3 cellular contexts compared by ENCODE assay signal in genomic region chr18:8894823-8895222, GRCh38.
TF ChIP-seq lines count a peak whose summit lies in the region.

No MANE protein-coding gene starts in this region.

TF ChIP-seq in GM23338, 12 proteins besides CTCF, POLR2A, EP300 and RAD21:
- TF ChIP-seq REST (IDR thresholded peaks at IDR 0.05; ENCODE audit: unreplicated experiment) (peak; percentile 60), CREB1 (CRISPR knock-in tag; IDR thresholded peaks at IDR 0.05; ENCODE audit: low read depth) (no peak)

TF ChIP-seq in IMR-90, 13 proteins besides CTCF, POLR2A, EP300 and RAD21:
- TF ChIP-seq USF2 (IDR thresholded peaks at IDR 0.05; ENCODE audit: low read depth, low read length) = no peak
- TF ChIP-seq ELK1 (IDR thresholded peaks at IDR 0.05; ENCODE audit: borderline replicate concordance, low read depth, low read length) = no peak
- no peak for TF ChIP-seq CEBPB (IDR thresholded peaks at IDR 0.05; ENCODE audit: low read depth, low read length)
- TF ChIP-seq MAZ (IDR thresholded peaks at IDR 0.05; ENCODE audit: borderline replicate concordance, low read depth, low read length) = no peak
- TF ChIP-seq SMC3 (IDR thresholded peaks at IDR 0.05; ENCODE audit: low read depth, low read length) = no peak
- TF ChIP-seq BHLHE40 (IDR thresholded peaks at IDR 0.05; ENCODE audit: low read depth, low read length) = no peak
- no peak for TF ChIP-seq RCOR1 (IDR thresholded peaks at IDR 0.05; ENCODE audit: insufficient replicate concordance, low read length)
- no peak for TF ChIP-seq CHD1 (IDR thresholded peaks at IDR 0.05; ENCODE audit: low read depth, low read length)
- no peak for TF ChIP-seq FOS (IDR thresholded peaks at IDR 0.05; ENCODE audit: low read depth, low read length)
- no peak for TF ChIP-seq RFX5 (IDR thresholded peaks at IDR 0.05; ENCODE audit: low read depth, low read length)
- TF ChIP-seq MAFK (IDR thresholded peaks at IDR 0.05; ENCODE audit: low read depth, low read length) = no peak
- no peak for TF ChIP-seq NFE2L2 (IDR thresholded peaks at IDR 0.05; ENCODE audit: low read depth, low read length)
- no peak for TF ChIP-seq MXI1 (IDR thresholded peaks at IDR 0.05; ENCODE audit: borderline replicate concordance, low read depth, low read length)

TF ChIP-seq in K562, 482 proteins besides CTCF, POLR2A, EP300 and RAD21 (continued from another document):
- TF ChIP-seq CLOCK (CRISPR knock-in tag; IDR thresholded peaks at IDR 0.05; ENCODE audit: borderline replicate concordance) (no peak), EHMT2 (IDR thresholded peaks at IDR 0.05) (peak; percentile 90), TCF3 (CRISPR knock-in tag; IDR thresholded peaks at IDR 0.05) (no peak), SP2 (IDR thresholded peaks at IDR 0.05; ENCODE audit: extremely low read depth, low read depth, low read length, poor library complexity, severe bottlenecking) (no peak), ZNF143 (CRISPR knock-in tag; IDR thresholded peaks at IDR 0.05) (no peak), MIER1 (IDR thresholded peaks at IDR 0.05; ENCODE audit: low read depth) (peak; percentile 75; the same call in 1 of the 2 replicates), REST (CRISPR knock-in tag; IDR thresholded peaks at IDR 0.05; ENCODE audit: low read depth) (peak; percentile 70; the same call in 1 of the 2 replicates)
